In the genomic region with DNA sequence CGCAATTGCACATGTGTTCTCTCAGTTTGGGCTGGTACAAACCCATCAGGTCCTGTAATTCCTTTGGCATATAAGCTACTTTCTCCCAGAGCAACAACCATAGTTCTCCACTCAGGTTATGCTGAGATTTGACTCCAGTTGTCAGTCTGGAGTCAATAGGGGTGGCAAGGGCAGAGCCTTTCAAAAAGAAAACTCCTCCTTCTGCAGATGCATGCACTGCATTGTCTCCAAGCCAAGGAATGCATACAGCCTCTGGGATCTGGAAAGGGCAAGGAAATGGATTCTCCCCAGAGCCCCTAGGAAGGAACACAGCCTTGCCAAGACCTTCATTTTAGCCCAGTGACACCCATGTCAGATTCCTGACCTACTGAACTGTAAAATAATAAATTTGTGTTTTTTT, we compare ENCODE assay signal across 2 cellular contexts.
TF ChIP-seq lines count a peak whose summit lies in the region.

No MANE protein-coding gene starts in this region.

TF ChIP-seq in GM23338, 12 proteins besides CTCF, POLR2A, EP300 and RAD21:
- no peak for TF ChIP-seq STAT1 (IDR thresholded peaks at IDR 0.05; ENCODE audit: unreplicated experiment)
- no peak for TF ChIP-seq NANOG (IDR thresholded peaks at IDR 0.05; ENCODE audit: borderline replicate concordance)
- no peak for TF ChIP-seq ZNF114 (CRISPR knock-in tag; IDR thresholded peaks at IDR 0.05)
- no peak for TF ChIP-seq EZH2 (IDR thresholded peaks at IDR 0.05; ENCODE audit: low read depth, unreplicated experiment)
- TF ChIP-seq ZNF331 (CRISPR knock-in tag; IDR thresholded peaks at IDR 0.05; ENCODE audit: low read depth) = no peak
- TF ChIP-seq REST (IDR thresholded peaks at IDR 0.05; ENCODE audit: unreplicated experiment) = no peak
- 0 out of 2 replicates have a peak, but pooled peaks have one; percentile 50 for TF ChIP-seq ZNF462 (CRISPR knock-in tag; IDR thresholded peaks at IDR 0.05)

TF ChIP-seq in H1, 55 proteins besides CTCF, POLR2A, EP300 and RAD21:
- TF ChIP-seq SIN3A (conservative IDR thresholded peaks at IDR 0.05 in 1 of 2, IDR thresholded peaks at IDR 0.05 in 1 of 2; ENCODE audit: low read depth in 1 of 2, low read length in 2 of 2) (no peak), CHD2 (IDR thresholded peaks at IDR 0.05; ENCODE audit: low read length) (no peak), KDM5A (IDR thresholded peaks at IDR 0.05; ENCODE audit: low read length) (no peak), E2F6 (IDR thresholded peaks at IDR 0.05) (no peak), TAF7 (optimal IDR thresholded peaks at IDR 0.05; ENCODE audit: borderline replicate concordance, low read depth, low read length) (no peak), TEAD4 (IDR thresholded peaks at IDR 0.05; ENCODE audit: low read depth, low read length) (0 out of 2 replicates have a peak, but pooled peaks have one; percentile 7), RXRA (IDR thresholded peaks at IDR 0.05; ENCODE audit: insufficient read depth, low read depth, low read length) (no peak), KDM4A (IDR thresholded peaks at IDR 0.05; ENCODE audit: low read depth, low read length, severe bottlenecking) (no peak), SIX5 (IDR thresholded peaks at IDR 0.05; ENCODE audit: low read depth, low read length) (no peak)
